ENCODE assay signal across 12 cellular contexts in genomic region chr4:101019313-101019712, GRCh38.
DNase-seq lines count a peak whose midpoint lies in the region; ATAC-seq and TF ChIP-seq lines count a peak whose summit lies in the region.
"Had no signal": no experiment of that assay in that cellular context is flagged by ENCODE, and none has a peak within 500 bp of the region (broad histone marks: within the 10 kb centered on the region; RNA-seq: fewer than 3 reads in every experiment).

No MANE protein-coding gene starts in this region.

- no peaks in the 10 kb centered on the region for H3K79me2 ChIP-seq in smooth muscle cell (ENCODE audit: low read depth)

- H3F3A ChIP-seq in smooth muscle cell (ENCODE audit: low read depth), result peaks cover 11% of the 10 kb centered on the region

- H3K4me3 ChIP-seq in HUES64 (ENCODE audit: low read length) (no peak overlapping the region), breast epithelium (no peak overlapping the region), smooth muscle cell (no peak overlapping the region)
- H3K4me3 ChIP-seq: adrenal gland had no signal

- CTCF ChIA-PET in activated naive CD4-positive, alpha-beta T cell treated with anti-CD3 and anti-CD28 coated beads, Interleukin-2, amount 10 ng/mL, durations not matched to agents 7 days and 5 days (lab: Charles Lee), result interaction anchor here (0.6 to 0.9 kb wide), 3 partner anchors 187 to 1327 kb away, joined by 3 read pairs; partner anchors contain the start of gene SLC39A8

- H3K27me3 ChIP-seq in HUES64 (ENCODE audit: insufficient read depth, low read length), result no peaks in the 10 kb centered on the region
- no peaks in the 10 kb centered on the region for H3K27me3 ChIP-seq in breast epithelium
- no peaks in the 10 kb centered on the region for H3K27me3 ChIP-seq in smooth muscle cell (ENCODE audit: low read depth)
- H3K27me3 ChIP-seq: adrenal gland, foreskin keratinocyte had no signal

- H3K4me1 ChIP-seq in HUES64 (ENCODE audit: insufficient read depth, low read length), result peaks cover 33% of the 10 kb centered on the region
- no peaks in the 10 kb centered on the region for H3K4me1 ChIP-seq in breast epithelium
- H3K4me1 ChIP-seq in smooth muscle cell (ENCODE audit: low read depth), result peaks cover 27% of the 10 kb centered on the region
- H3K4me1 ChIP-seq: adrenal gland had no signal

- H3K4me2 ChIP-seq in smooth muscle cell, result peak overlapping the region; percentile 57

- H3K9me3 ChIP-seq in HUES64 (ENCODE audit: insufficient read depth, low read depth, low read length), result no peaks in the 10 kb centered on the region
- no peaks in the 10 kb centered on the region for H3K9me3 ChIP-seq in breast epithelium
- H3K9me3 ChIP-seq in smooth muscle cell (replicated peaks; ENCODE audit: low read depth), result no peaks in the 10 kb centered on the region
- H3K9me3 ChIP-seq: adrenal gland had no signal

- H4K20me1 ChIP-seq in smooth muscle cell (ENCODE audit: low read depth), result no peaks in the 10 kb centered on the region

- H3K36me3 ChIP-seq in HUES64 (ENCODE audit: insufficient read depth, low read length) (no peaks in the 10 kb centered on the region), breast epithelium (no peaks in the 10 kb centered on the region), smooth muscle cell (ENCODE audit: low read depth) (no peaks in the 10 kb centered on the region)
- H3K36me3 ChIP-seq: adrenal gland had no signal

- H3K9me3 Mint-ChIP-seq in activated naive CD4-positive, alpha-beta T cell treated with anti-CD3 and anti-CD28 coated beads, Interleukin-2, amount 10 ng/mL, durations not matched to agents 7 days and 5 days, result no peaks in the 10 kb centered on the region

- H3K9ac ChIP-seq in HUES64 (ENCODE audit: low read depth, low read length) (no peak overlapping the region), smooth muscle cell (ENCODE audit: low read depth) (no peak overlapping the region)

- no peak for TF ChIP-seq POLR2A in breast epithelium (IDR thresholded peaks at IDR 0.05)

- no peak overlapping the region for H3K4me3 Mint-ChIP-seq in activated naive CD4-positive, alpha-beta T cell treated with anti-CD3 and anti-CD28 coated beads, Interleukin-2, amount 10 ng/mL, durations not matched to agents 7 days and 5 days

- no peak overlapping the region for H2AFZ ChIP-seq in smooth muscle cell (ENCODE audit: low read depth)

- H3K4me1 Mint-ChIP-seq in activated naive CD4-positive, alpha-beta T cell treated with anti-CD3 and anti-CD28 coated beads, Interleukin-2, amount 10 ng/mL, durations not matched to agents 7 days and 5 days, result peaks cover 52% of the 10 kb centered on the region

- peaks cover 16% of the 10 kb centered on the region for H3K36me3 Mint-ChIP-seq in activated naive CD4-positive, alpha-beta T cell treated with anti-CD3 and anti-CD28 coated beads, Interleukin-2, amount 10 ng/mL, durations not matched to agents 7 days and 5 days

- WGBS in HUES64, result 89% methylated on average over 4 of the region's 4 CpGs
- 79% methylated on average over 4 of the region's 4 CpGs for WGBS in smooth muscle cell (ENCODE audit: low lambda C conversion rate)

- ATAC-seq in HG03439 (IDR thresholded peaks at IDR 0.05; ENCODE audit: unreplicated experiment) (no peak), HG02678 (IDR thresholded peaks at IDR 0.05; ENCODE audit: unreplicated experiment) (no peak)

- TF ChIP-seq CTCF in breast epithelium (IDR thresholded peaks at IDR 0.05) (no peak), smooth muscle cell (IDR thresholded peaks at IDR 0.05; ENCODE audit: borderline replicate concordance, insufficient read depth, poor library complexity, severe bottlenecking) (no peak)

- H3K27ac ChIP-seq in HUES64 (ENCODE audit: low read depth, low read length) (peak overlapping the region; percentile 61; the same call in 1 of the 2 replicates), breast epithelium (peak overlapping the region; percentile 35 to 54), smooth muscle cell (ENCODE audit: low read depth) (peak overlapping the region; percentile 80)
- H3K27ac ChIP-seq: adrenal gland, foreskin keratinocyte had no signal

- intact Hi-C loops in breast epithelium (cut with DNase I; ENCODE audit: low total_unique reads), result no loop called here

- DNase-seq in activated naive CD4-positive, alpha-beta T cell treated with anti-CD3 and anti-CD28 coated beads, Interleukin-2, amount 10 ng/mL, durations not matched to agents 7 days and 5 days, result no peak
- DNase-seq in activated naive CD4-positive, alpha-beta T cell (lab: John Stamatoyannopoulos, UW), result no peak
- DNase-seq in breast epithelium (ENCODE audit: low spot score in 2 of 2), result no peak
- no peak for DNase-seq in smooth muscle cell (lab: John Stamatoyannopoulos, UW; ENCODE audit: unreplicated experiment)
- no peak for DNase-seq in G401 (ENCODE audit: low spot score)
- DNase-seq: activated CD4-positive, CD25-positive, alpha-beta regulatory T cell; adrenal gland; NCI-H1694 treated with DMSO at 0.1 percent for 48 hours had no signal

- peaks cover 4% of the 10 kb centered on the region for H3K27me3 Mint-ChIP-seq in activated naive CD4-positive, alpha-beta T cell treated with anti-CD3 and anti-CD28 coated beads, Interleukin-2, amount 10 ng/mL, durations not matched to agents 7 days and 5 days

- in situ Hi-C loops in G401 (cut with HindIII; ENCODE audit: low sequenced_read_pairs), result no loop called here

- H3K27ac Mint-ChIP-seq in activated naive CD4-positive, alpha-beta T cell treated with anti-CD3 and anti-CD28 coated beads, Interleukin-2, amount 10 ng/mL, durations not matched to agents 7 days and 5 days, result peak overlapping the region; percentile 88
